ENCODE assay signal across 15 cellular contexts in the genomic region with DNA sequence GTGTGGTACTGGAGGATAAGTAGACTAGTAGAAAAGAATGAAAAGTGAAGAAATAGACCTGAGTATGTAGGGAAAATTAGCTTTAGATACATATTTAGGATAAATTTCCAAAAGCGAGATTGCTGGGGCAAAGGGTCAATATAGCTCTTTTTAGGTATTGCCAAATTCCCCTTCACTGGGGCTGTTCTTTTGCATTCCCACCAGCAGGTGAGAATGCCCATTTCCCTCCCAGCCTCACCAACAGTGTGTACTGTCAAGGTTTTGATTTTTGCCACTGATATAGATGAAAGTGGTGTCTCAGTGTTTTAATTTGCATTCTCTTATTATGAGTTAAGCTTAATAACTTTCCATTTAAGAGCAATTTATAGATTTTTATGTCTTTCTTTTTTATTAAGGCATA. TPM values are rescaled to one million over a fixed set of nuclear protein-coding genes. Genes with fewer than 3 reads are reported as not detected.
DNase-seq lines count a peak whose midpoint lies in the region; ATAC-seq and TF ChIP-seq lines count a peak whose summit lies in the region.
"Had no signal": no experiment of that assay in that cellular context is flagged by ENCODE, and none has a peak within 500 bp of the region (broad histone marks: within the 10 kb centered on the region; RNA-seq: fewer than 3 reads in every experiment).

No MANE protein-coding gene starts in this region.

- no peak overlapping the region for H2AFZ ChIP-seq in Karpas-422 (ENCODE audit: low read length)

- peaks cover 2% of the 10 kb centered on the region for H3K4me1 Mint-ChIP-seq in activated CD4-positive, alpha-beta T cell treated with anti-CD3 and anti-CD28 coated beads, Interleukin-2, amount 10 ng/mL, durations not matched to agents 24 days and 14 days

- peak; percentile 47 for DNase-seq in activated CD4-positive, alpha-beta T cell treated with anti-CD3 and anti-CD28 coated beads, Interleukin-2, amount 10 ng/mL, durations not matched to agents 24 days and 14 days
- DNase-seq in activated CD4-positive, alpha-beta T cell treated with anti-CD3 and anti-CD28 coated beads, Interleukin-2, amount 50 U/mL, for 4 hours = no peak
- DNase-seq in foreskin keratinocyte (no peak), upper lobe of right lung (no peak), Karpas-422 (no peak), coronary artery (ENCODE audit: low spot score) (no peak)
- DNase-seq: 8988T; activated CD4-positive, alpha-beta T cell treated with anti-CD3 and anti-CD28 coated beads, Interleukin-2, amount 50 U/mL, for 1 hour; activated naive CD4-positive, alpha-beta T cell treated with Interleukin-2 at 50 U/mL for 16 hours; effector memory CD8-positive, alpha-beta T cell; natural killer cell; NCI-H446 had no signal

- peaks cover 10% of the 10 kb centered on the region for H3K9me3 Mint-ChIP-seq in activated CD4-positive, alpha-beta T cell treated with anti-CD3 and anti-CD28 coated beads, Interleukin-2, amount 10 ng/mL, durations not matched to agents 24 days and 14 days
- H3K9me3 Mint-ChIP-seq: effector memory CD8-positive, alpha-beta T cell; natural killer cell had no signal

- H3K27me3 ChIP-seq in foreskin keratinocyte (no peaks in the 10 kb centered on the region), upper lobe of right lung (no peaks in the 10 kb centered on the region), Karpas-422 (ENCODE audit: low read length) (no peaks in the 10 kb centered on the region)

- no peaks in the 10 kb centered on the region for H3K27me3 Mint-ChIP-seq in activated CD4-positive, alpha-beta T cell treated with anti-CD3 and anti-CD28 coated beads, Interleukin-2, amount 10 ng/mL, durations not matched to agents 24 days and 14 days
- H3K27me3 Mint-ChIP-seq: effector memory CD8-positive, alpha-beta T cell had no signal

- H3K4me3 ChIP-seq in upper lobe of right lung (no peak overlapping the region), Karpas-422 (ENCODE audit: low read length) (no peak overlapping the region), coronary artery (no peak overlapping the region)
- H3K4me3 ChIP-seq: SK-N-MC had no signal

- H3K36me3 ChIP-seq in upper lobe of right lung (no peaks in the 10 kb centered on the region), Karpas-422 (ENCODE audit: insufficient read depth, low read length) (no peaks in the 10 kb centered on the region)

- no peaks in the 10 kb centered on the region for H3K9me3 ChIP-seq in upper lobe of right lung
- no peaks in the 10 kb centered on the region for H3K9me3 ChIP-seq in Karpas-422 (ENCODE audit: low read length)

- H4K20me1 ChIP-seq in Karpas-422 (ENCODE audit: insufficient read depth, low read depth, low read length) = no peaks in the 10 kb centered on the region

- H3K27ac ChIP-seq in foreskin keratinocyte = no peak overlapping the region
- H3K27ac ChIP-seq in upper lobe of right lung = no peak overlapping the region
- no peak overlapping the region for H3K27ac ChIP-seq in Karpas-422 (ENCODE audit: low read length)
- no peak overlapping the region for H3K27ac ChIP-seq in coronary artery
- H3K27ac ChIP-seq: SK-N-MC had no signal

- H3K36me3 Mint-ChIP-seq in activated CD4-positive, alpha-beta T cell treated with anti-CD3 and anti-CD28 coated beads, Interleukin-2, amount 10 ng/mL, durations not matched to agents 24 days and 14 days (ENCODE audit: low read depth) = no peaks in the 10 kb centered on the region
- H3K36me3 Mint-ChIP-seq: natural killer cell had no signal

- H3K4me2 ChIP-seq in Karpas-422 (ENCODE audit: low read depth, low read length, poor library complexity, severe bottlenecking) = no peak overlapping the region

- ATAC-seq in SK-N-SH treated with all-trans-retinoic acid at 6 μM for 48 hours (0 out of 3 replicates have a peak, but pooled peaks have one; percentile 50), foreskin keratinocyte (peak; percentile 75), upper lobe of right lung (no peak), GM21515 (IDR thresholded peaks at IDR 0.05; ENCODE audit: unreplicated experiment) (no peak)
- ATAC-seq: effector memory CD8-positive, alpha-beta T cell; natural killer cell had no signal

- H3K79me2 ChIP-seq in Karpas-422 (ENCODE audit: low read length) = no peaks in the 10 kb centered on the region

- no peak overlapping the region for H3K9ac ChIP-seq in Karpas-422 (ENCODE audit: low read length)

- peak; percentile 55 for TF ChIP-seq CTCF in foreskin keratinocyte (conservative IDR thresholded peaks at IDR 0.05)
- TF ChIP-seq CTCF in upper lobe of right lung (IDR thresholded peaks at IDR 0.05) = peak; percentile 24
- TF ChIP-seq CTCF in coronary artery (IDR thresholded peaks at IDR 0.05) = no peak

- H3K4me3 Mint-ChIP-seq in activated CD4-positive, alpha-beta T cell treated with anti-CD3 and anti-CD28 coated beads, Interleukin-2, amount 10 ng/mL, durations not matched to agents 24 days and 14 days = no peak overlapping the region
- H3K4me3 Mint-ChIP-seq: effector memory CD8-positive, alpha-beta T cell; natural killer cell had no signal

- H3K4me1 ChIP-seq in foreskin keratinocyte (peaks cover 4% of the 10 kb centered on the region), upper lobe of right lung (no peaks in the 10 kb centered on the region), Karpas-422 (ENCODE audit: low read length) (no peaks in the 10 kb centered on the region)

- intact Hi-C loops in activated CD4-positive, alpha-beta T cell treated with anti-CD3 and anti-CD28 coated beads, Interleukin-2, amount 10 ng/mL, durations not matched to agents 24 days and 14 days (cut with micrococcal nuclease) = no loop called here
- intact Hi-C loops in upper lobe of right lung (cut with DNase I) = no loop called here

- no peaks in the 10 kb centered on the region for H3K9me2 ChIP-seq in Karpas-422 (replicated peaks; ENCODE audit: insufficient read depth, low read length)

- no peak overlapping the region for H3K27ac Mint-ChIP-seq in activated CD4-positive, alpha-beta T cell treated with anti-CD3 and anti-CD28 coated beads, Interleukin-2, amount 10 ng/mL, durations not matched to agents 24 days and 14 days
- H3K27ac Mint-ChIP-seq: natural killer cell had no signal

TF ChIP-seq in SK-N-SH treated with all-trans-retinoic acid at 6 μM for 48 hours, 23 proteins besides CTCF, POLR2A, EP300 and RAD21:
- no peak for TF ChIP-seq BACH2 (CRISPR knock-in tag; IDR thresholded peaks at IDR 0.05; ENCODE audit: borderline replicate concordance)
- TF ChIP-seq, protein P1, sequence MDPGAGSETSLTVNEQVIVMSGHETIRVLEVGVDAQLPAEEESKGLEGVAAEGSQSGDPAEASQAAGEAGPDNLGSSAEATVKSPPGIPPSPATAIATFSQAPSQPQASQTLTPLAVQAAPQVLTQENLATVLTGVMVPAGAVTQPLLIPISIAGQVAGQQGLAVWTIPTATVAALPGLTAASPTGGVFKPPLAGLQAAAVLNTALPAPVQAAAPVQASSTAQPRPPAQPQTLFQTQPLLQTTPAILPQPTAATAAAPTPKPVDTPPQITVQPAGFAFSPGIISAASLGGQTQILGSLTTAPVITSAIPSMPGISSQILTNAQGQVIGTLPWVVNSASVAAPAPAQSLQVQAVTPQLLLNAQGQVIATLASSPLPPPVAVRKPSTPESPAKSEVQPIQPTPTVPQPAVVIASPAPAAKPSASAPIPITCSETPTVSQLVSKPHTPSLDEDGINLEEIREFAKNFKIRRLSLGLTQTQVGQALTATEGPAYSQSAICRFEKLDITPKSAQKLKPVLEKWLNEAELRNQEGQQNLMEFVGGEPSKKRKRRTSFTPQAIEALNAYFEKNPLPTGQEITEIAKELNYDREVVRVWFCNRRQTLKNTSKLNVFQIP (CRISPR knock-in tag; IDR thresholded peaks at IDR 0.05; ENCODE audit: borderline replicate concordance, low read depth) = no peak
- no peak for TF ChIP-seq CSDC2 (CRISPR knock-in tag; IDR thresholded peaks at IDR 0.05)
- TF ChIP-seq OSR1 (CRISPR knock-in tag; IDR thresholded peaks at IDR 0.05) = no peak
- TF ChIP-seq, protein P2, sequence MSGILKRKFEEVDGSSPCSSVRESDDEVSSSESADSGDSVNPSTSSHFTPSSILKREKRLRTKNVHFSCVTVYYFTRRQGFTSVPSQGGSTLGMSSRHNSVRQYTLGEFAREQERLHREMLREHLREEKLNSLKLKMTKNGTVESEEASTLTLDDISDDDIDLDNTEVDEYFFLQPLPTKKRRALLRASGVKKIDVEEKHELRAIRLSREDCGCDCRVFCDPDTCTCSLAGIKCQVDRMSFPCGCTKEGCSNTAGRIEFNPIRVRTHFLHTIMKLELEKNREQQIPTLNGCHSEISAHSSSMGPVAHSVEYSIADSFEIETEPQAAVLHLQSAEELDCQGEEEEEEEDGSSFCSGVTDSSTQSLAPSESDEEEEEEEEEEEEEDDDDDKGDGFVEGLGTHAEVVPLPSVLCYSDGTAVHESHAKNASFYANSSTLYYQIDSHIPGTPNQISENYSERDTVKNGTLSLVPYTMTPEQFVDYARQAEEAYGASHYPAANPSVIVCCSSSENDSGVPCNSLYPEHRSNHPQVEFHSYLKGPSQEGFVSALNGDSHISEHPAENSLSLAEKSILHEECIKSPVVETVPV (CRISPR knock-in tag; IDR thresholded peaks at IDR 0.05) = no peak
- TF ChIP-seq TOX (CRISPR knock-in tag; IDR thresholded peaks at IDR 0.05; ENCODE audit: borderline replicate concordance) = no peak
- TF ChIP-seq ZC3H10 (CRISPR knock-in tag; IDR thresholded peaks at IDR 0.05) = no peak
- no peak for TF ChIP-seq ZNF8 (CRISPR knock-in tag; IDR thresholded peaks at IDR 0.05)

RNA-seq across cellular contexts. Expression of a gene that starts 35.7 kb away (rescaled TPM):
- 368 and 375 TPM in 2 replicates for total RNA-seq in activated CD4-positive, alpha-beta T cell treated with anti-CD3 and anti-CD28 coated beads, Interleukin-2, amount 10 ng/mL, durations not matched to agents 24 days and 14 days
- 78.2 and 96.0 TPM in 2 replicates for total RNA-seq in foreskin keratinocyte
- 44.6 and 47.5 TPM in 2 replicates for polyA plus RNA-seq in foreskin keratinocyte
- total RNA-seq in upper lobe of right lung = 97.1 TPM
- 0.36 and 0.86 TPM in 2 replicates for total RNA-seq in Karpas-422 (2014; rRNA removed; shearing (Covaris generic); ENCODE audit: low replicate concordance)

Comparison
In these comparisons a context has a peak if more than half of its experiments do, and no peak if none do; other contexts are left out.
1. ATAC-seq: peak in SK-N-SH treated with all-trans-retinoic acid at 6 μM for 48 hours (single experiment) and foreskin keratinocyte (single experiment); none in upper lobe of right lung (single experiment) and GM21515 (single experiment).
2. RNA of a gene that starts 35.7 kb away (total RNA-seq): 368 to 375 TPM in activated CD4-positive, alpha-beta T cell treated with anti-CD3 and anti-CD28 coated beads, Interleukin-2, amount 10 ng/mL, durations not matched to agents 24 days and 14 days, 97.1 TPM in upper lobe of right lung (single experiment) and 78.2 to 96.0 TPM in foreskin keratinocyte; 0.36 to 0.86 TPM in Karpas-422; every median in the first group is over 10 times any median in the second.